Comparison of ENCODE assay signal across 31 cellular contexts in the genomic region with DNA sequence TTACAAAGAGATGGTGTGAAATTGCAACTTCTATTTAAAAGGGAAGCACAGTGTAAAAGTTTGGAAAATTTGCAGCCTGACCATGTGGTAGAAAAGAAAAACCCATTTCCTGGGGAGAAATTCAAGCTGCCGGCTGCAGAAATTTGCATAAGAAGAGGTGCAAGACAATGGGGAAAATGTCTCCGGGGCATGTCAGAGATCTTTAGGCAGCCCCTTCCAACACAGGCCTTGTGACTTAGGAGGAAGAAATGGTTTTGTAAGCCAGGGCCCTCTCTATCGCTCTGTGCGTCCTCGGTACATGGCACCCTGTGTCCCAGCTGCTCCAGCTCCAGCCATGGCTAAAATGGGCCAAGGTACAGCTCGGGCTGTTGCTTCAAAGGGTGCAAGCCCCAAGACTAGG. TPM values are rescaled to one million over a fixed set of nuclear protein-coding genes. Genes with fewer than 3 reads are reported as not detected.
"Had no signal": no experiment of that assay in that cellular context is flagged by ENCODE, and none has a peak within 500 bp of the region (broad histone marks: within the 10 kb centered on the region; RNA-seq: fewer than 3 reads in every experiment).

No MANE protein-coding gene starts in this region.

- H3K36me3 ChIP-seq: gastrocnemius medialis, neutrophil, pancreas, right lobe of liver, suprapubic skin, transverse colon, upper lobe of right lung, uterus had no signal

- H3K4me3 ChIP-seq: dorsolateral prefrontal cortex, gastrocnemius medialis, lung, mucosa of descending colon, pancreas, right lobe of liver, smooth muscle cell, suprapubic skin, transverse colon, upper lobe of right lung, uterus had no signal

- H3K27ac ChIP-seq: dorsolateral prefrontal cortex, gastrocnemius medialis, neutrophil, pancreas, right lobe of liver, suprapubic skin, transverse colon, upper lobe of right lung, uterus had no signal

- H3K36me3 Mint-ChIP-seq: natural killer cell treated with Interleukin-12 subunit alpha and Interleukin-12 subunit beta and Interleukin-15 and Interleukin-18, amount 100 ng/mL, for 72 hours had no signal

- H3K27ac Mint-ChIP-seq: memory B cell; mesothelial cell of epicardium; natural killer cell treated with Interleukin-12 subunit alpha and Interleukin-12 subunit beta and Interleukin-15 and Interleukin-18, amount 100 ng/mL, for 72 hours; stimulated activated naive CD8-positive, alpha-beta T cell treated with anti-CD3 and anti-CD28 coated beads, Interleukin-15, amount 100 ng/mL, for 72 hours had no signal

- H3K9me3 Mint-ChIP-seq: natural killer cell treated with Interleukin-12 subunit alpha and Interleukin-12 subunit beta and Interleukin-15 and Interleukin-18, amount 100 ng/mL, for 72 hours had no signal

- H3K4me1 ChIP-seq: gastrocnemius medialis, suprapubic skin, uterus had no signal

- H3K27me3 ChIP-seq: dorsolateral prefrontal cortex, gastrocnemius medialis, neutrophil, pancreas, right lobe of liver, suprapubic skin, transverse colon, upper lobe of right lung, uterus had no signal

- ATAC-seq: gastrocnemius medialis; left lobe of liver; mucosa of descending colon; natural killer cell treated with Interleukin-12 subunit alpha and Interleukin-12 subunit beta and Interleukin-15 and Interleukin-18, amount 100 ng/mL, for 72 hours; pancreas; right lobe of liver; stimulated activated naive CD8-positive, alpha-beta T cell treated with anti-CD3 and anti-CD28 coated beads, Interleukin-15, amount 100 ng/mL, for 72 hours; upper lobe of right lung had no signal

- H3K4me3 Mint-ChIP-seq: memory B cell; mesothelial cell of epicardium; naive B cell; natural killer cell treated with Interleukin-12 subunit alpha and Interleukin-12 subunit beta and Interleukin-15 and Interleukin-18, amount 100 ng/mL, for 72 hours; neural crest cell; stimulated activated naive CD8-positive, alpha-beta T cell treated with anti-CD3 and anti-CD28 coated beads, Interleukin-15, amount 100 ng/mL, for 72 hours had no signal

- H3K4me2 ChIP-seq: smooth muscle cell had no signal

- DNase-seq: dorsolateral prefrontal cortex; effector CD4-positive, alpha-beta T cell; foreskin fibroblast; gastrocnemius medialis; head of caudate nucleus; kidney; mucosa of descending colon; naive B cell; pancreas; retina; right lobe of liver; stimulated activated CD4-positive, alpha-beta T cell treated with anti-CD3 and anti-CD28 coated beads, Interleukin-12 subunit alpha, Interleukin-12 subunit beta, amount 100 ng/mL, for 4 hours; stimulated activated CD4-positive, alpha-beta T cell treated with anti-CD3 and anti-CD28 coated beads, Interleukin-1b, Interleukin-23, amount 100 ng/mL, for 48 hours; stimulated activated CD4-positive, alpha-beta T cell treated with anti-CD3 and anti-CD28 coated beads, Interleukin-4, amount 100 ng/mL, for 1 hour; stimulated activated CD8-positive, alpha-beta memory T cell treated with anti-CD3 and anti-CD28 coated beads, Interleukin-4, amount 100 ng/mL, for 48 hours; stimulated activated naive CD4-positive, alpha-beta T cell; stimulated activated naive CD8-positive, alpha-beta T cell treated with anti-CD3 and anti-CD28 coated beads, Interleukin-15, amount 100 ng/mL, for 72 hours; transverse colon; upper lobe of right lung; uterus had no signal

- H3K4me1 Mint-ChIP-seq: memory B cell had no signal

- H3K9me3 ChIP-seq: gastrocnemius medialis, mucosa of descending colon, neutrophil, pancreas, right lobe of liver, suprapubic skin, transverse colon, upper lobe of right lung, uterus had no signal

RNA-seq across cellular contexts. Expression of a gene that starts 40.4 kb away (rescaled TPM):
- total RNA-seq: gastrocnemius medialis; glomerular endothelial cell; mesothelial cell of epicardium; natural killer cell treated with Interleukin-12 subunit alpha and Interleukin-12 subunit beta and Interleukin-15 and Interleukin-18, amount 100 ng/mL, for 72 hours; neural crest cell; pulmonary artery endothelial cell; smooth muscle cell had no signal
- polyA plus RNA-seq: smooth muscle cell had no signal

RNA-seq across cellular contexts. Expression of a gene that starts 54.5 kb away (rescaled TPM):
- total RNA-seq: natural killer cell treated with Interleukin-12 subunit alpha and Interleukin-12 subunit beta and Interleukin-15 and Interleukin-18, amount 100 ng/mL, for 72 hours had no signal
